1 cellular context compared by ENCODE assay signal in the genomic region with DNA sequence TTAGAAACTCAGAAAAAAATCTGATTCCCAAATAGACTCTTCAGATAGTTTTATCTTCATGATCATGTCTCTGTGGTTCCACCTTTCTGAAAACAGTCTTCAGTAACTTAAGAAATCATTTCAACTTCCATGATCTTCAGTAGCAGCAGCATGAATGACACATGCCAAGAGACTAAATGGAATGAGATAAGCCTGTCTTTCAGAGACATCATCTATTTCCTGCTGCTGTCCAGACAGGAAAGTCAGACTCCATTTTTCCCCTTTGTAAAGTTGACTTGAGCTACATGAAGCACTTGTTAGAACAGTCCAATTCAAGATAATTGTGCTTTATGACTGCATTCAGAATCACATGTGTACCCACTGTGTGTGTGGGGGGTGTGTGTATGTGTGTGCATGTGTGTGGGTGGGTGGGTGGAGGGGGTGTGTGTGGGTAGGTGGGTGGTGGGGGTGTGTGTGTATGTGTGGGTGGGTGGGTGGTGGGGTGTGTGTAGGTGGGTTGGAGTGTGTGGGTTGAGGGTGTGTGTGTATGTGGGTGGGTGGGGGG.
TF ChIP-seq lines count a peak whose summit lies in the region.

No MANE protein-coding gene starts in this region.

TF ChIP-seq in GM23338, 12 proteins besides CTCF, POLR2A, EP300 and RAD21 (continued from another document):
- TF ChIP-seq, protein P1, sequence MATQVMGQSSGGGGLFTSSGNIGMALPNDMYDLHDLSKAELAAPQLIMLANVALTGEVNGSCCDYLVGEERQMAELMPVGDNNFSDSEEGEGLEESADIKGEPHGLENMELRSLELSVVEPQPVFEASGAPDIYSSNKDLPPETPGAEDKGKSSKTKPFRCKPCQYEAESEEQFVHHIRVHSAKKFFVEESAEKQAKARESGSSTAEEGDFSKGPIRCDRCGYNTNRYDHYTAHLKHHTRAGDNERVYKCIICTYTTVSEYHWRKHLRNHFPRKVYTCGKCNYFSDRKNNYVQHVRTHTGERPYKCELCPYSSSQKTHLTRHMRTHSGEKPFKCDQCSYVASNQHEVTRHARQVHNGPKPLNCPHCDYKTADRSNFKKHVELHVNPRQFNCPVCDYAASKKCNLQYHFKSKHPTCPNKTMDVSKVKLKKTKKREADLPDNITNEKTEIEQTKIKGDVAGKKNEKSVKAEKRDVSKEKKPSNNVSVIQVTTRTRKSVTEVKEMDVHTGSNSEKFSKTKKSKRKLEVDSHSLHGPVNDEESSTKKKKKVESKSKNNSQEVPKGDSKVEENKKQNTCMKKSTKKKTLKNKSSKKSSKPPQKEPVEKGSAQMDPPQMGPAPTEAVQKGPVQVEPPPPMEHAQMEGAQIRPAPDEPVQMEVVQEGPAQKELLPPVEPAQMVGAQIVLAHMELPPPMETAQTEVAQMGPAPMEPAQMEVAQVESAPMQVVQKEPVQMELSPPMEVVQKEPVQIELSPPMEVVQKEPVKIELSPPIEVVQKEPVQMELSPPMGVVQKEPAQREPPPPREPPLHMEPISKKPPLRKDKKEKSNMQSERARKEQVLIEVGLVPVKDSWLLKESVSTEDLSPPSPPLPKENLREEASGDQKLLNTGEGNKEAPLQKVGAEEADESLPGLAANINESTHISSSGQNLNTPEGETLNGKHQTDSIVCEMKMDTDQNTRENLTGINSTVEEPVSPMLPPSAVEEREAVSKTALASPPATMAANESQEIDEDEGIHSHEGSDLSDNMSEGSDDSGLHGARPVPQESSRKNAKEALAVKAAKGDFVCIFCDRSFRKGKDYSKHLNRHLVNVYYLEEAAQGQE (IDR thresholded peaks at IDR 0.05; ENCODE audit: unreplicated experiment) = no peak
- TF ChIP-seq, protein P2, sequence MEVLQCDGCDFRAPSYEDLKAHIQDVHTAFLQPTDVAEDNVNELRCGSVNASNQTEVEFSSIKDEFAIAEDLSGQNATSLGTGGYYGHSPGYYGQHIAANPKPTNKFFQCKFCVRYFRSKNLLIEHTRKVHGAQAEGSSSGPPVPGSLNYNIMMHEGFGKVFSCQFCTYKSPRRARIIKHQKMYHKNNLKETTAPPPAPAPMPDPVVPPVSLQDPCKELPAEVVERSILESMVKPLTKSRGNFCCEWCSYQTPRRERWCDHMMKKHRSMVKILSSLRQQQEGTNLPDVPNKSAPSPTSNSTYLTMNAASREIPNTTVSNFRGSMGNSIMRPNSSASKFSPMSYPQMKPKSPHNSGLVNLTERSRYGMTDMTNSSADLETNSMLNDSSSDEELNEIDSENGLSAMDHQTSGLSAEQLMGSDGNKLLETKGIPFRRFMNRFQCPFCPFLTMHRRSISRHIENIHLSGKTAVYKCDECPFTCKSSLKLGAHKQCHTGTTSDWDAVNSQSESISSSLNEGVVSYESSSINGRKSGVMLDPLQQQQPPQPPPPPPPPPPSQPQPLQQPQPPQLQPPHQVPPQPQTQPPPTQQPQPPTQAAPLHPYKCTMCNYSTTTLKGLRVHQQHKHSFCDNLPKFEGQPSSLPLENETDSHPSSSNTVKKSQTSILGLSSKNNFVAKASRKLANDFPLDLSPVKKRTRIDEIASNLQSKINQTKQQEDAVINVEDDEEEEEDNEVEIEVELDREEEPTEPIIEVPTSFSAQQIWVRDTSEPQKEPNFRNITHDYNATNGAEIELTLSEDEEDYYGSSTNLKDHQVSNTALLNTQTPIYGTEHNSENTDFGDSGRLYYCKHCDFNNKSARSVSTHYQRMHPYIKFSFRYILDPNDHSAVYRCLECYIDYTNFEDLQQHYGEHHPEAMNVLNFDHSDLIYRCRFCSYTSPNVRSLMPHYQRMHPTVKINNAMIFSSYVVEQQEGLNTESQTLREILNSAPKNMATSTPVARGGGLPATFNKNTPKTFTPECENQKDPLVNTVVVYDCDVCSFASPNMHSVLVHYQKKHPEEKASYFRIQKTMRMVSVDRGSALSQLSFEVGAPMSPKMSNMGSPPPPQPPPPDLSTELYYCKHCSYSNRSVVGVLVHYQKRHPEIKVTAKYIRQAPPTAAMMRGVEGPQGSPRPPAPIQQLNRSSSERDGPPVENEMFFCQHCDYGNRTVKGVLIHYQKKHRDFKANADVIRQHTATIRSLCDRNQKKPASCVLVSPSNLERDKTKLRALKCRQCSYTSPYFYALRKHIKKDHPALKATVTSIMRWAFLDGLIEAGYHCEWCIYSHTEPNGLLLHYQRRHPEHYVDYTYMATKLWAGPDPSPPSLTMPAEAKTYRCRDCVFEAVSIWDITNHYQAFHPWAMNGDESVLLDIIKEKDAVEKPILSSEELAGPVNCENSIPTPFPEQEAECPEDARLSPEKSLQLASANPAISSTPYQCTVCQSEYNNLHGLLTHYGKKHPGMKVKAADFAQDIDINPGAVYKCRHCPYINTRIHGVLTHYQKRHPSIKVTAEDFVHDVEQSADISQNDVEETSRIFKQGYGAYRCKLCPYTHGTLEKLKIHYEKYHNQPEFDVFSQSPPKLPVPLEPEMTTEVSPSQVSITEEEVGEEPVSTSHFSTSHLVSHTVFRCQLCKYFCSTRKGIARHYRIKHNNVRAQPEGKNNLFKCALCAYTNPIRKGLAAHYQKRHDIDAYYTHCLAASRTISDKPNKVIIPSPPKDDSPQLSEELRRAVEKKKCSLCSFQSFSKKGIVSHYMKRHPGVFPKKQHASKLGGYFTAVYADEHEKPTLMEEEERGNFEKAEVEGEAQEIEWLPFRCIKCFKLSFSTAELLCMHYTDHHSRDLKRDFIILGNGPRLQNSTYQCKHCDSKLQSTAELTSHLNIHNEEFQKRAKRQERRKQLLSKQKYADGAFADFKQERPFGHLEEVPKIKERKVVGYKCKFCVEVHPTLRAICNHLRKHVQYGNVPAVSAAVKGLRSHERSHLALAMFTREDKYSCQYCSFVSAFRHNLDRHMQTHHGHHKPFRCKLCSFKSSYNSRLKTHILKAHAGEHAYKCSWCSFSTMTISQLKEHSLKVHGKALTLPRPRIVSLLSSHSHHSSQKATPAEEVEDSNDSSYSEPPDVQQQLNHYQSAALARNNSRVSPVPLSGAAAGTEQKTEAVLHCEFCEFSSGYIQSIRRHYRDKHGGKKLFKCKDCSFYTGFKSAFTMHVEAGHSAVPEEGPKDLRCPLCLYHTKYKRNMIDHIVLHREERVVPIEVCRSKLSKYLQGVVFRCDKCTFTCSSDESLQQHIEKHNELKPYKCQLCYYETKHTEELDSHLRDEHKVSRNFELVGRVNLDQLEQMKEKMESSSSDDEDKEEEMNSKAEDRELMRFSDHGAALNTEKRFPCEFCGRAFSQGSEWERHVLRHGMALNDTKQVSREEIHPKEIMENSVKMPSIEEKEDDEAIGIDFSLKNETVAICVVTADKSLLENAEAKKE (CRISPR knock-in tag; IDR thresholded peaks at IDR 0.05) = no peak
- TF ChIP-seq ZNF331 (CRISPR knock-in tag; IDR thresholded peaks at IDR 0.05; ENCODE audit: low read depth) (no peak), NANOG (IDR thresholded peaks at IDR 0.05; ENCODE audit: borderline replicate concordance) (no peak), CREB1 (CRISPR knock-in tag; IDR thresholded peaks at IDR 0.05; ENCODE audit: low read depth) (no peak), EZH2 (IDR thresholded peaks at IDR 0.05; ENCODE audit: low read depth, unreplicated experiment) (no peak), ZNF114 (CRISPR knock-in tag; IDR thresholded peaks at IDR 0.05) (no peak), JUNB (IDR thresholded peaks at IDR 0.05; ENCODE audit: unreplicated experiment) (no peak), STAT1 (IDR thresholded peaks at IDR 0.05; ENCODE audit: unreplicated experiment) (no peak), EZH2phosphoT487 (IDR thresholded peaks at IDR 0.05; ENCODE audit: unreplicated experiment) (no peak)
- TF ChIP-seq, protein P3, sequence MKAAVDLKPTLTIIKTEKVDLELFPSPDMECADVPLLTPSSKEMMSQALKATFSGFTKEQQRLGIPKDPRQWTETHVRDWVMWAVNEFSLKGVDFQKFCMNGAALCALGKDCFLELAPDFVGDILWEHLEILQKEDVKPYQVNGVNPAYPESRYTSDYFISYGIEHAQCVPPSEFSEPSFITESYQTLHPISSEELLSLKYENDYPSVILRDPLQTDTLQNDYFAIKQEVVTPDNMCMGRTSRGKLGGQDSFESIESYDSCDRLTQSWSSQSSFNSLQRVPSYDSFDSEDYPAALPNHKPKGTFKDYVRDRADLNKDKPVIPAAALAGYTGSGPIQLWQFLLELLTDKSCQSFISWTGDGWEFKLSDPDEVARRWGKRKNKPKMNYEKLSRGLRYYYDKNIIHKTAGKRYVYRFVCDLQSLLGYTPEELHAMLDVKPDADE (IDR thresholded peaks at IDR 0.05) = no peak
TF ChIP-seq in GM23338: peak in this region for 0.
